ENCODE assay signal across 12 cellular contexts in genomic region chr17:17725853-17726720, GRCh38. TPM values are rescaled to one million over a fixed set of nuclear protein-coding genes. Genes with fewer than 3 reads are reported as not detected.
A peak's percentile ranks its signal among the peaks of the same experiment; 100 is the strongest.
DNase-seq lines count a peak whose midpoint lies in the region; ATAC-seq and TF ChIP-seq lines count a peak whose summit lies in the region.
"Had no signal": no experiment of that assay in that cellular context is flagged by ENCODE, and none has a peak within 500 bp of the region (broad histone marks: within the 10 kb centered on the region; RNA-seq: fewer than 3 reads in every experiment).

No MANE protein-coding gene starts in this region.

- no peak for DNase-seq in CD8-positive, alpha-beta T cell
- peak; percentile 15 for DNase-seq in MV-4-11 (lab: John Stamatoyannopoulos, UW)
- no peak for DNase-seq in endothelial cell (ENCODE audit: low spot score)
- no peak for DNase-seq in OCI-M1 (lab: John Stamatoyannopoulos, UW)
- DNase-seq in DMS 273 (lab: John Stamatoyannopoulos, UW; ENCODE audit: unreplicated experiment), result no peak
- DNase-seq in NCI-H1092 treated with DMSO at 0.1 percent for 48 hours (lab: John Stamatoyannopoulos, UW), result no peak
- DNase-seq in cerebellar nuclear complex (lab: John Stamatoyannopoulos, UW), result no peak
- DNase-seq: activated effector memory CD4-positive, alpha-beta T cell treated with Interleukin-2 at 50 U/mL for 16 hours; DMS153; kidney; NCI-H526 treated with DMSO at 0.1 percent for 48 hours had no signal

- POLR2A ChIA-PET in CD8-positive, alpha-beta T cell (lab: Charles Lee), result interaction anchor here (0.8 kb wide), 1 partner anchor 49 kb away, joined by 4 read pairs; no protein-coding TSS in a partner anchor

- H3K4me1 Mint-ChIP-seq in CD8-positive, alpha-beta T cell (ENCODE audit: low read depth), result peaks cover 54% of the 10 kb centered on the region
- H3K4me1 Mint-ChIP-seq in endothelial cell (ENCODE audit: unreplicated experiment), result peaks cover 53% of the 10 kb centered on the region

- H3K27ac ChIP-seq in CD8-positive, alpha-beta T cell (ENCODE audit: low read depth, low read length), result peak overlapping the region; percentile 27

- H2AFZ ChIP-seq in neuron (ENCODE audit: low read depth, low read length), result no peak overlapping the region

- intact Hi-C loops in CD8-positive, alpha-beta T cell (cut with DNase I, micrococcal nuclease), result loop anchor here (5.0 kb wide), 2 partner anchors 44 to 56 kb away; partner anchors contain the start of gene RAI1 (in 1 of the 2)

- peaks cover 2% of the 10 kb centered on the region for H3K36me3 Mint-ChIP-seq in CD8-positive, alpha-beta T cell
- peaks cover 20% of the 10 kb centered on the region for H3K36me3 Mint-ChIP-seq in endothelial cell (ENCODE audit: low read depth, unreplicated experiment)

- CTCF ChIA-PET in CD8-positive, alpha-beta T cell (lab: Charles Lee), result interaction anchor here (1.5 to 1.6 kb wide), 3 partner anchors 29 to 87 kb away, joined by 3 to 5 read pairs (median 3); no protein-coding TSS in a partner anchor

- H3K36me3 ChIP-seq in CD8-positive, alpha-beta T cell (ENCODE audit: insufficient read depth, low read length), result no peaks in the 10 kb centered on the region
- no peaks in the 10 kb centered on the region for H3K36me3 ChIP-seq in neuron (ENCODE audit: insufficient read depth, low read length)

- peak overlapping the region; percentile 8 for H3K4me3 ChIP-seq in CD8-positive, alpha-beta T cell (ENCODE audit: low read depth, low read length)
- peak overlapping the region; percentile 41 for H3K4me3 ChIP-seq in neuron (ENCODE audit: low read length)

- ATAC-seq in CD8-positive, alpha-beta T cell, result no peak

- no peak for TF ChIP-seq CTCF in CD8-positive, alpha-beta T cell (IDR thresholded peaks at IDR 0.05)
- TF ChIP-seq CTCF in endothelial cell (IDR thresholded peaks at IDR 0.05; ENCODE audit: unreplicated experiment), result no peak

- peak overlapping the region; percentile 79 for H3K27ac Mint-ChIP-seq in CD8-positive, alpha-beta T cell
- H3K27ac Mint-ChIP-seq in endothelial cell (ENCODE audit: unreplicated experiment), result peak overlapping the region; percentile 88

- peak overlapping the region; percentile 44 for H3K4me3 Mint-ChIP-seq in CD8-positive, alpha-beta T cell
- peak overlapping the region; percentile 85 for H3K4me3 Mint-ChIP-seq in endothelial cell (ENCODE audit: unreplicated experiment)

- peaks cover 50% of the 10 kb centered on the region for H3K4me1 ChIP-seq in CD8-positive, alpha-beta T cell (ENCODE audit: insufficient read depth, low read length)
- peaks cover 79% of the 10 kb centered on the region for H3K4me1 ChIP-seq in neuron (ENCODE audit: insufficient read depth, low read length)

- H3K9me3 Mint-ChIP-seq in CD8-positive, alpha-beta T cell, result no peaks in the 10 kb centered on the region
- no peaks in the 10 kb centered on the region for H3K9me3 Mint-ChIP-seq in endothelial cell (ENCODE audit: unreplicated experiment)

- no peaks in the 10 kb centered on the region for H3K27me3 ChIP-seq in CD8-positive, alpha-beta T cell (ENCODE audit: insufficient read depth, low read length)
- H3K27me3 ChIP-seq in neuron (ENCODE audit: insufficient read depth, low read length), result no peaks in the 10 kb centered on the region

- H3K27me3 Mint-ChIP-seq in CD8-positive, alpha-beta T cell (ENCODE audit: low read depth), result peaks cover 9% of the 10 kb centered on the region
- H3K27me3 Mint-ChIP-seq in endothelial cell (ENCODE audit: unreplicated experiment), result peaks cover 25% of the 10 kb centered on the region

- no peaks in the 10 kb centered on the region for H3K9me3 ChIP-seq in CD8-positive, alpha-beta T cell (ENCODE audit: low read length)
- no peaks in the 10 kb centered on the region for H3K9me3 ChIP-seq in neuron (ENCODE audit: low read length)

RNA-seq across cellular contexts. Expression of gene RAI1, which starts 44.8 kb away (rescaled TPM):
- 10 to 100 TPM; 22.9 to 23.5 TPM for total RNA-seq in CD8-positive, alpha-beta T cell
- 46.2 TPM for total RNA-seq in endothelial cell (ENCODE audit: unreplicated experiment)
